Comparison of ENCODE assay signal across 27 cellular contexts in the genomic region with DNA sequence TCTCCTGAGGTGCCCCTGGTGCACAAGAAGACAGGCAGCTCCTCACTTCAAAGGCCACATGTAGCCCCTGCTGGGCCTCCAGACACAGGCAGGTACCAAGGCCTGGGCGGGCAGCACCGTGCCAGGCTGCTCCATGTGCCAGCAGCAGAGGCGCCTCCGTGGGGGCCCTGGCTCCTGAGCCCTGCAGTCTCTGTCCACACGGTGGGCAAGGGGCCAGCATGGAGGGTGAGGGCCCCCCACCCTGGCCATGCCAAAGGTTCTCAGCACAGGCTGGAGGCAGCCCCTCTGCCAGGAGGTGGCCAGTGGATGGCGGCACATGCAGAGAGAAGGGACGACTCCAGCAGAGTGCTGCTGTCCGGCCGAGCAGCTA.
"Had no signal": no experiment of that assay in that cellular context is flagged by ENCODE, and none has a peak within 500 bp of the region (broad histone marks: within the 10 kb centered on the region; RNA-seq: fewer than 3 reads in every experiment).

No MANE protein-coding gene starts in this region.

- ATAC-seq: activated CD4-positive, CD25-positive, alpha-beta regulatory T cell treated with anti-CD3 and anti-CD28 coated beads, Interleukin-2, amount 50 U/mL, for 24 hours; foreskin keratinocyte; stimulated activated naive B cell treated with anti-CD40 and anti-IgM and Interleukin-4, amounts not matched to agents 10 μg/mL and 1 μg/mL and 100 μg/mL, for 72 hours; T-helper 17 cell had no signal

- H3K4me3 Mint-ChIP-seq: activated naive CD8-positive, alpha-beta T cell; nephron; stimulated activated naive B cell treated with anti-CD40 and anti-IgM and Interleukin-4, amounts not matched to agents 10 μg/mL and 1 μg/mL and 100 μg/mL, for 72 hours; T-helper 17 cell had no signal

- FAIRE-seq: astrocyte, colon had no signal

- H3K4me3 ChIP-seq: esophagus muscularis mucosa, heart right ventricle, ovary, smooth muscle cell, tibial nerve had no signal

- H3K4me1 ChIP-seq: esophagus muscularis mucosa, foreskin keratinocyte, tibial nerve had no signal

- H3K36me3 ChIP-seq: brain microvascular endothelial cell, esophagus muscularis mucosa, heart right ventricle, ovary, tibial nerve, WERI-Rb-1 had no signal

- H3K27me3 Mint-ChIP-seq: activated naive CD8-positive, alpha-beta T cell; stimulated activated naive B cell treated with anti-CD40 and anti-IgM and Interleukin-4, amounts not matched to agents 10 μg/mL and 1 μg/mL and 100 μg/mL, for 72 hours; T-helper 17 cell had no signal

- H3K9me3 ChIP-seq: esophagus muscularis mucosa, heart right ventricle, ovary, tibial nerve had no signal

- DNase-seq: activated CD4-positive, alpha-beta T cell treated with anti-CD3 and anti-CD28 coated beads for 48 hours; activated CD4-positive, alpha-beta T cell treated with anti-CD3 and anti-CD28 coated beads, Interleukin-2, amount 50 U/mL, for 48 hours; activated CD8-positive, alpha-beta memory T cell treated with anti-CD3 and anti-CD28 coated beads for 24 hours; activated effector memory CD4-positive, alpha-beta T cell treated with Interleukin-2 at 50 U/mL for 16 hours; activated naive CD4-positive, alpha-beta T cell treated with Interleukin-2 at 50 U/mL for 16 hours; brain microvascular endothelial cell; dermis blood vessel endothelial cell; effector CD4-positive, alpha-beta T cell; foreskin keratinocyte; mammary epithelial cell; ovary; stimulated activated CD4-positive, alpha-beta T cell treated with anti-CD3 and anti-CD28 coated beads, Interleukin-15, amount 100 ng/mL, for 24 hours; stimulated activated CD4-positive, alpha-beta T cell treated with anti-CD3 and anti-CD28 coated beads, Interleukin-2, amount 100 ng/mL, for 24 hours; stimulated activated naive B cell treated with anti-CD40 and anti-IgM and Interleukin-4, amounts not matched to agents 10 μg/mL and 1 μg/mL and 100 μg/mL, for 72 hours; T-helper 17 cell; T1000 had no signal

- H3K27ac ChIP-seq: brain microvascular endothelial cell, esophagus muscularis mucosa, foreskin keratinocyte, heart right ventricle, ovary, tibial nerve had no signal

- H3K4me1 Mint-ChIP-seq: nephron had no signal

- H3K36me3 Mint-ChIP-seq: activated naive CD8-positive, alpha-beta T cell had no signal

- H3K27ac Mint-ChIP-seq: activated naive CD8-positive, alpha-beta T cell; nephron; progenitor cell of endocrine pancreas; stimulated activated naive B cell treated with anti-CD40 and anti-IgM and Interleukin-4, amounts not matched to agents 10 μg/mL and 1 μg/mL and 100 μg/mL, for 72 hours; T-helper 17 cell had no signal
